Comparison of ENCODE assay signal across 8 cellular contexts in the genomic region with DNA sequence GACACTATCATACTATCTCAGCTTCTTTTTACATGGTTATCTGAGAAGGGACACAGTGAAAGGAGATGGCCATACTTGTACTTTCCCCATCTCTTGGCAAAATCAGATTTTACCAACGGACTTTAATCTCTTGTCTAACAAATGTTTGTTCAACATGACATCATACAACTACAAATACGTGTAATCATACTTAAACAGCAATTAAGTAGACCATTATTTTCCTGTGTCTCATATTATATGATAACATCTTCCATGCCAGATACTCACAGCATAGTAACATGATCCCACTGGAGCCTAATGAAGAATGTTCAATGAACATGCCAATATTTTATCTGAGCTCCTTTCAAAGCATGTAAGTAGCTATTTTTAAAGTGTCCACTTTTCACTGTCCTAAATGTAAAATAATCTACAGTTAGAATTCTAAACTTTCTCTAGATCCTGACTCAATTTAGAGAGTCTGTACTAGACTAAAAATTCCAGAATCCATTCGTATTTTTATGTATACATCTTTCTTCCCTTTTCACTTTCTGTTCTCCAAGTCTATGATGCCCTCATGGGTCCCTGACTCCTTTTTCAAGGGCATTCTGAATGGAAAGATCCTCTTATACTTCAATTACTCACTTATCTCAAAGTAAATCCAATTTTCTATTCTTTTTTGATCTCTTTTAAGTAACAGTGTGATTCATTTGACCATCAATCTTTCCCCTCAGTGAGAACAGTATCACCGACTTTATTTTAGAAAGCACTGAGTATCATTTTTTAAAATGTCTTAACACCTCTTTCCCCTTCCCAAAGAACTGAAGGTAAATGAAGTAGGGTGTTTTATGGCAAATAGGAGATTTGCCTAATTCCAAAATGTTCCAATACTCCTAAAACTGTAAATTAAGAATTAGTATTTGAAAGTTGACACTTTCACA.
DNase-seq lines count a peak whose midpoint lies in the region; ATAC-seq, FAIRE-seq and TF ChIP-seq lines count a peak whose summit lies in the region.

No MANE protein-coding gene starts in this region.

- H2AFZ ChIP-seq in GM23248 (no peak overlapping the region), hepatocyte (no peak overlapping the region)

- TF ChIP-seq EP300 in A549 (IDR thresholded peaks at IDR 0.05) (no peak), gastroesophageal sphincter (IDR thresholded peaks at IDR 0.05) (no peak)

- DNase-seq in A549 (ENCODE audit: low read depth in 1 of 2, low spot score in 1 of 2) (no peak), GM23248 (peak; percentile 8), OCI-M1 (lab: John Stamatoyannopoulos, UW) (peak; percentile 59), hepatocyte (ENCODE audit: low spot score) (peak; percentile 26), frontal cortex (ENCODE audit: low spot score in 2 of 2) (no peak), GM10248 (ENCODE audit: extremely low spot score) (no peak), hypothalamus (lab: John Stamatoyannopoulos, UW) (no peak)

- FAIRE-seq in A549 (lab: Jason Lieb, UNC) (no peak), frontal cortex (lab: Jason Lieb, UNC) (no peak)

- no peaks in the 10 kb centered on the region for H4K20me1 ChIP-seq in GM23248 (ENCODE audit: insufficient read depth)
- H4K20me1 ChIP-seq in hepatocyte (ENCODE audit: insufficient read depth, poor library complexity, severe bottlenecking) = no peaks in the 10 kb centered on the region

- peak overlapping the region; percentile 7 to 60; a peak in 3 of 6 replicates for H3K27ac ChIP-seq in A549
- H3K27ac ChIP-seq in GM23248 = no peak overlapping the region
- H3K27ac ChIP-seq in hepatocyte = peak overlapping the region; percentile 40
- H3K27ac ChIP-seq in gastroesophageal sphincter = no peak overlapping the region

- H3K4me3 ChIP-seq in A549 (no peak overlapping the region), GM23248 (no peak overlapping the region), hepatocyte (no peak overlapping the region), gastroesophageal sphincter (no peak overlapping the region)

- no peak for TF ChIP-seq POLR2A in A549 (IDR thresholded peaks at IDR 0.05; ENCODE audit: low read length)
- TF ChIP-seq POLR2A in gastroesophageal sphincter (IDR thresholded peaks at IDR 0.05) = no peak

- TF ChIP-seq RAD21 in A549 (conservative IDR thresholded peaks at IDR 0.05 in 1 of 2, IDR thresholded peaks at IDR 0.05 in 1 of 2) = no peak

- TF ChIP-seq CTCF in A549 (IDR thresholded peaks at IDR 0.05) (no peak), hepatocyte (IDR thresholded peaks at IDR 0.05; ENCODE audit: poor library complexity) (no peak), gastroesophageal sphincter (IDR thresholded peaks at IDR 0.05) (no peak), GM10248 (IDR thresholded peaks at IDR 0.05; ENCODE audit: control extremely low read depth, extremely low read depth, low read depth, missing control alignments) (no peak)

- H3K9ac ChIP-seq in GM23248 = no peak overlapping the region

- no peaks in the 10 kb centered on the region for H3F3A ChIP-seq in GM23248 (ENCODE audit: insufficient read depth)

- POLR2A ChIA-PET in A549 (lab: Yijun Ruan, JAX) = interaction anchor here (0.7 to 1.4 kb wide), 4 partner anchors 134 to 194 kb away, joined by 3 to 17 read pairs (median 10); a partner anchor contains a TSS
- POLR2A ChIA-PET in GM10248 (lab: Yijun Ruan, JAX) = interaction anchor here (1.4 to 2.6 kb wide), 4 partner anchors 133 to 300 kb away, joined by 4 to 16 read pairs (median 7); a partner anchor contains a TSS

- H3K9me2 ChIP-seq in GM23248 (ENCODE audit: insufficient read depth) = no peaks in the 10 kb centered on the region
- no peaks in the 10 kb centered on the region for H3K9me2 ChIP-seq in hepatocyte (replicated peaks; ENCODE audit: insufficient read depth)

- H3K36me3 ChIP-seq in GM23248 (ENCODE audit: low read depth) (no peaks in the 10 kb centered on the region), hepatocyte (replicated peaks; ENCODE audit: insufficient read depth, low read depth) (no peaks in the 10 kb centered on the region), gastroesophageal sphincter (no peaks in the 10 kb centered on the region)

- H3K4me1 ChIP-seq in A549 (peaks cover 20% of the 10 kb centered on the region), GM23248 (ENCODE audit: insufficient read depth) (no peaks in the 10 kb centered on the region), hepatocyte (ENCODE audit: insufficient read depth) (no peaks in the 10 kb centered on the region), gastroesophageal sphincter (peaks cover 0 to 10% (median 2%) of the 10 kb centered on the region in 3 donors)

- H3K27me3 ChIP-seq in GM23248 (replicated peaks; ENCODE audit: insufficient read depth) (no peaks in the 10 kb centered on the region), hepatocyte (no peaks in the 10 kb centered on the region), gastroesophageal sphincter (no peaks in the 10 kb centered on the region)

- in situ Hi-C loops in GM23248 (cut with MboI) = loop anchor here (10.0 kb wide), 1 partner anchor 273 kb away; a partner anchor contains a TSS

- CTCF ChIA-PET in A549 (lab: Yijun Ruan, JAX) (interaction anchor here (0.6 to 3.5 kb wide), 35 partner anchors 9 to 504 kb away, joined by 3 to 23 read pairs (median 3); a partner anchor contains a TSS), GM10248 (lab: Yijun Ruan, JAX) (interaction anchor here (0.7 to 3.9 kb wide), 55 partner anchors 8 to 1347 kb away, joined by 3 to 41 read pairs (median 5); a partner anchor contains a TSS)

- H3K4me2 ChIP-seq in A549 = peak overlapping the region; percentile 69
- peak overlapping the region; percentile 6 for H3K4me2 ChIP-seq in GM23248 (ENCODE audit: unreplicated experiment)
- no peak overlapping the region for H3K4me2 ChIP-seq in hepatocyte

- no peaks in the 10 kb centered on the region for H3K79me2 ChIP-seq in GM23248 (ENCODE audit: insufficient read depth)
- H3K79me2 ChIP-seq in hepatocyte = peaks cover 9% of the 10 kb centered on the region

- WGBS in A549 (ENCODE audit: missing lambda C conversion rate) = 20% methylated on average over 4 of the region's 4 CpGs
- WGBS in GM23248 (ENCODE audit: low coverage in 1 of 2, low lambda C conversion rate in 2 of 2, missing lambda C conversion rate in 2 of 2), 2 experiments = 43 to 45% methylated on average over 4 of the region's 4 CpGs
- 55% methylated on average over 4 of the region's 4 CpGs for WGBS in hepatocyte (ENCODE audit: low lambda C conversion rate, missing lambda C conversion rate)
- 36% methylated on average over 4 of the region's 4 CpGs for WGBS in gastroesophageal sphincter (ENCODE audit: low coverage in 1 of 2), 2 donors

- no peaks in the 10 kb centered on the region for H3K9me3 ChIP-seq in A549
- no peaks in the 10 kb centered on the region for H3K9me3 ChIP-seq in GM23248 (ENCODE audit: low read depth)
- no peaks in the 10 kb centered on the region for H3K9me3 ChIP-seq in hepatocyte (ENCODE audit: low read depth)
- no peaks in the 10 kb centered on the region for H3K9me3 ChIP-seq in gastroesophageal sphincter

- peak in 1 of 2 experiments; percentile 44; a peak in 3 of 6 replicates for ATAC-seq in A549
- no peak for ATAC-seq in gastroesophageal sphincter

TF ChIP-seq in A549, 52 proteins besides CTCF, POLR2A, EP300 and RAD21:
- TF ChIP-seq SREBF2 (IDR thresholded peaks at IDR 0.05) (no peak), HEYL (CRISPR knock-in tag; IDR thresholded peaks at IDR 0.05) (no peak)
- TF ChIP-seq, protein P1, sequence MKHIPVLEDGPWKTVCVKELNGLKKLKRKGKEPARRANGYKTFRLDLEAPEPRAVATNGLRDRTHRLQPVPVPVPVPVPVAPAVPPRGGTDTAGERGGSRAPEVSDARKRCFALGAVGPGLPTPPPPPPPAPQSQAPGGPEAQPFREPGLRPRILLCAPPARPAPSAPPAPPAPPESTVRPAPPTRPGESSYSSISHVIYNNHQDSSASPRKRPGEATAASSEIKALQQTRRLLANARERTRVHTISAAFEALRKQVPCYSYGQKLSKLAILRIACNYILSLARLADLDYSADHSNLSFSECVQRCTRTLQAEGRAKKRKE (CRISPR knock-in tag; IDR thresholded peaks at IDR 0.05; ENCODE audit: low read depth) = no peak
- TF ChIP-seq, protein P2, sequence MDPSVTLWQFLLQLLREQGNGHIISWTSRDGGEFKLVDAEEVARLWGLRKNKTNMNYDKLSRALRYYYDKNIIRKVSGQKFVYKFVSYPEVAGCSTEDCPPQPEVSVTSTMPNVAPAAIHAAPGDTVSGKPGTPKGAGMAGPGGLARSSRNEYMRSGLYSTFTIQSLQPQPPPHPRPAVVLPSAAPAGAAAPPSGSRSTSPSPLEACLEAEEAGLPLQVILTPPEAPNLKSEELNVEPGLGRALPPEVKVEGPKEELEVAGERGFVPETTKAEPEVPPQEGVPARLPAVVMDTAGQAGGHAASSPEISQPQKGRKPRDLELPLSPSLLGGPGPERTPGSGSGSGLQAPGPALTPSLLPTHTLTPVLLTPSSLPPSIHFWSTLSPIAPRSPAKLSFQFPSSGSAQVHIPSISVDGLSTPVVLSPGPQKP (IDR thresholded peaks at IDR 0.05; ENCODE audit: low read depth, low read length) = no peak
- TF ChIP-seq, protein P3, sequence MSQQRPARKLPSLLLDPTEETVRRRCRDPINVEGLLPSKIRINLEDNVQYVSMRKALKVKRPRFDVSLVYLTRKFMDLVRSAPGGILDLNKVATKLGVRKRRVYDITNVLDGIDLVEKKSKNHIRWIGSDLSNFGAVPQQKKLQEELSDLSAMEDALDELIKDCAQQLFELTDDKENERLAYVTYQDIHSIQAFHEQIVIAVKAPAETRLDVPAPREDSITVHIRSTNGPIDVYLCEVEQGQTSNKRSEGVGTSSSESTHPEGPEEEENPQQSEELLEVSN (IDR thresholded peaks at IDR 0.05; ENCODE audit: borderline replicate concordance, low read depth) = no peak

Comparison
In these comparisons a context has a peak if more than half of its experiments do, and no peak if none do; other contexts are left out.
1. DNase-seq: peak in GM23248 (single experiment), OCI-M1 (single experiment) and hepatocyte (single experiment); none in A549 (0 of 2), frontal cortex (0 of 2), GM10248 (single experiment) and hypothalamus (0 of 51).
2. H3K27ac ChIP-seq: peak in A549 (2 of 2) and hepatocyte (single experiment); none in GM23248 (single experiment) and gastroesophageal sphincter (0 of 4).